ENCODE assay signal across 10 cellular contexts in genomic region chr5:66174338-66174737, GRCh38.
A peak's percentile ranks its signal among the peaks of the same experiment; 100 is the strongest.
DNase-seq lines count a peak whose midpoint lies in the region; ATAC-seq and TF ChIP-seq lines count a peak whose summit lies in the region.
"Had no signal": no experiment of that assay in that cellular context is flagged by ENCODE, and none has a peak within 500 bp of the region (broad histone marks: within the 10 kb centered on the region; RNA-seq: fewer than 3 reads in every experiment).

No MANE protein-coding gene starts in this region.

- DNase-seq in SIG-M5 treated with dmso at 0.1 percent for 504 hours (lab: John Stamatoyannopoulos, UW; ENCODE audit: unreplicated experiment) (peak; percentile 49), SIG-M5 (lab: John Stamatoyannopoulos, UW) (no peak), OCI-M1 (lab: John Stamatoyannopoulos, UW) (peak; percentile 57), fibroblast of mammary gland (ENCODE audit: low read depth) (peak; percentile 53), stromal cell of bone marrow (ENCODE audit: low read depth) (peak; percentile 12), T1000 (lab: John Stamatoyannopoulos, UW) (no peak)
- DNase-seq: activated T-cell treated with anti-CD3 and anti-CD28 coated beads, Interleukin-2, amount 50 U/mL, for 24 hours; glutamatergic neuron had no signal

- ATAC-seq in GM21825 (IDR thresholded peaks at IDR 0.05; ENCODE audit: unreplicated experiment) (no peak), HG02571 (IDR thresholded peaks at IDR 0.05; ENCODE audit: unreplicated experiment) (no peak)

- H3K4me3 ChIP-seq in fibroblast of mammary gland (ENCODE audit: control insufficient read depth, low read depth, low read length): no peak overlapping the region

- TF ChIP-seq CTCF in fibroblast of mammary gland (conservative IDR thresholded peaks at IDR 0.05; ENCODE audit: control insufficient read depth, insufficient read depth, low read depth, low read length): peak; percentile 53

Comparison
In these comparisons a context has a peak if more than half of its experiments do, and no peak if none do; other contexts are left out.
1. DNase-seq: peak in SIG-M5 treated with dmso at 0.1 percent for 504 hours (single experiment), OCI-M1 (single experiment), fibroblast of mammary gland (single experiment) and stromal cell of bone marrow (single experiment); none in SIG-M5 (single experiment) and T1000 (single experiment).